8 cellular contexts compared by ENCODE assay signal in genomic region chr12:53499261-53500118, GRCh38. TPM values are rescaled to one million over a fixed set of nuclear protein-coding genes. Genes with fewer than 3 reads are reported as not detected.
DNase-seq lines count a peak whose midpoint lies in the region; ATAC-seq, FAIRE-seq and TF ChIP-seq lines count a peak whose summit lies in the region.

MAP3K12 (minus strand) TSS chr12:53499458; CDS start chr12:53487391, 12,067 bp downstream.

- H3K9me3 ChIP-seq in lung (ENCODE audit: control insufficient read depth in 2 of 2, insufficient read depth in 1 of 2, low read length in 1 of 2), result no peaks in the 10 kb centered on the region

- FAIRE-seq in RCC 7860 (lab: Jason Lieb, UNC), result no peak

- 0 to 1% methylated on average over 44 to 52 of the region's 52 CpGs for WGBS in lung, 2 donors

- H3K4me1 ChIP-seq in lung (ENCODE audit: control insufficient read depth in 2 of 2, insufficient read depth in 2 of 2, low read length in 2 of 2), result peaks cover 5 to 13% of the 10 kb centered on the region in 2 donors

- peak within 1 kb of the TSS; percentile 71 for H3K4me3 ChIP-seq in GM08714 (ENCODE audit: low read length)
- H3K4me3 ChIP-seq in lung, result peak within 1 kb of the TSS; percentile 55

- peak within 1 kb of the TSS; percentile 97 to 99 for H3K27ac ChIP-seq in lung (ENCODE audit: low read depth in 1 of 2, low read length in 1 of 2)

- TF ChIP-seq CTCF in lung (IDR thresholded peaks at IDR 0.05; ENCODE audit: control extremely low read depth, extremely low read depth), result no peak

- no peak for ATAC-seq in lung (ENCODE audit: insufficient read depth, low FRiP score)
- no peak for ATAC-seq in GM18870 (IDR thresholded peaks at IDR 0.05; ENCODE audit: unreplicated experiment)

- peaks cover 0 to 3% of the 10 kb centered on the region in 2 donors for H3K36me3 ChIP-seq in lung (ENCODE audit: control insufficient read depth in 2 of 2, insufficient read depth in 2 of 2, low read length in 2 of 2)

- no peaks in the 10 kb centered on the region for H3K27me3 ChIP-seq in lung (ENCODE audit: control insufficient read depth, insufficient read depth)

- CTCF ChIA-PET in activated CD8-positive, alpha-beta memory T cell treated with anti-CD3 and anti-CD28 coated beads for 36 hours (lab: Charles Lee), result interaction anchor here (1.0 to 2.4 kb wide), 4 partner anchors 10 to 178 kb away, joined by 3 to 12 read pairs (median 4); partner anchors contain the start of gene AAAS

- POLR2A ChIA-PET in activated CD8-positive, alpha-beta memory T cell treated with anti-CD3 and anti-CD28 coated beads for 36 hours (lab: Charles Lee), result interaction anchor here (1.0 kb wide), 1 partner anchor 8 kb away, joined by 6 read pairs; no protein-coding TSS in a partner anchor

- DNase-seq in NCI-H2171 treated with DMSO at 0.1 percent for 48 hours (lab: John Stamatoyannopoulos, UW) (peak; percentile 72), lung (ENCODE audit: low spot score) (peak; percentile 64), RCC 7860 (ENCODE audit: low spot score) (no peak)
- peak; percentile 44 for DNase-seq in effector CD4-positive, alpha-beta T cell
- DNase-seq in stimulated activated CD4-positive, alpha-beta T cell treated with anti-CD3 and anti-CD28 coated beads, TNF-alpha, amount 100 ng/mL, for 48 hours (ENCODE audit: low read depth in 3 of 3), result peak; percentile 22 to 57 (median 26)

RNA-seq across cellular contexts. Expression of gene MAP3K12, which starts in this region (rescaled TPM):
- total RNA-seq in activated CD8-positive, alpha-beta memory T cell treated with anti-CD3 and anti-CD28 coated beads for 36 hours, result 10 to 100 TPM; 10.5 to 13.8 TPM
- 10 to 100 TPM; 21.2 to 25.4 TPM for total RNA-seq in lung
- 10 to 100 TPM; 13.4 to 18.9 TPM for polyA plus RNA-seq in lung
